In the genomic region with DNA sequence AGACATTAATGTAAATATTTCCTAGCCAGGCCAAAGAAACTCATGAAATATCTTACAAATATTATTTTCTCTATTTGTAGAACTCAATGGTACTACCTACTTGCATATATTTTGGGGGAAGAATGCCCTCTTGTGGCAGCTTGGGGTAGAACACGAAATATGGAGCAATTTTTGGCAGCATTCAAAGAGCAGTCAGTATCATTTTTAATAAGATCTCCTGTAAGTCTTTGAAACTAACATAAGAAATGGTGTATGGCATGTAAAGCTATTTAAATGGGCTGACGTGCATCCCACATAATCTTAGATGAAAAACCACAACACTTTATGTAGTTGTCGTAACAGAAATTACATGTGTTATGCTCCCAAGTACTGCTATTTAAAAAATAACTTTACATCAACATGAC, we compare ENCODE assay signal across 8 cellular contexts.
A peak's percentile ranks its signal among the peaks of the same experiment; 100 is the strongest.
DNase-seq lines count a peak whose midpoint lies in the region; ATAC-seq, FAIRE-seq and TF ChIP-seq lines count a peak whose summit lies in the region.

No MANE protein-coding gene starts in this region.

- H4K20me1 ChIP-seq in OCI-LY1 (ENCODE audit: insufficient read depth, low read length): no peaks in the 10 kb centered on the region

- peak; percentile 56 for ATAC-seq in HG03039 (IDR thresholded peaks at IDR 0.05; ENCODE audit: unreplicated experiment)

- H3K36me3 ChIP-seq in OCI-LY1 (ENCODE audit: insufficient read depth, low read length): no peaks in the 10 kb centered on the region
- H3K36me3 ChIP-seq in ovary: no peaks in the 10 kb centered on the region

- H3K27ac ChIP-seq in OCI-LY1 (ENCODE audit: low read depth, low read length, poor library complexity, severe bottlenecking) (no peak overlapping the region), ovary (no peak overlapping the region)

- DNase-seq in SIG-M5 treated with dmso at 0.1 percent for 504 hours (lab: John Stamatoyannopoulos, UW; ENCODE audit: unreplicated experiment): peak; percentile 64
- DNase-seq in SIG-M5 (lab: John Stamatoyannopoulos, UW): no peak
- peak; percentile 39 for DNase-seq in activated T-cell treated with anti-CD3 and anti-CD28 coated beads for 48 hours (ENCODE audit: low read depth)
- peak; percentile 65 for DNase-seq in fibroblast of gingiva (ENCODE audit: low read depth)
- DNase-seq in ovary: peak in 3 of 5 donors; percentile 26 to 59 (median 27)
- DNase-seq in urothelium cell line (ENCODE audit: low spot score): peak; percentile 43

- intact Hi-C loops in ovary (cut with DNase I): loop anchor here in 1 of 4 donors (10.0 kb wide), 1 partner anchor 424 kb away; no protein-coding TSS in a partner anchor

- 32 to 37% (median 34%) methylated on average over 3 of the region's 3 CpGs for WGBS in ovary, 3 donors

- no peak overlapping the region for H3K9ac ChIP-seq in OCI-LY1 (ENCODE audit: low read length)

- H3K4me2 ChIP-seq in OCI-LY1 (ENCODE audit: low read length): no peak overlapping the region

- H3F3A ChIP-seq in OCI-LY1 (ENCODE audit: insufficient read depth, low read length): no peaks in the 10 kb centered on the region

- H3K4me3 ChIP-seq in OCI-LY1 (ENCODE audit: low read depth, low read length, poor library complexity, severe bottlenecking) (no peak overlapping the region), ovary (no peak overlapping the region)

- no peak overlapping the region for H2AFZ ChIP-seq in OCI-LY1 (ENCODE audit: low read length)

- peaks cover 12% of the 10 kb centered on the region for H3K4me1 ChIP-seq in OCI-LY1 (ENCODE audit: insufficient read depth, low read length, severe bottlenecking)
- no peaks in the 10 kb centered on the region for H3K4me1 ChIP-seq in ovary (ENCODE audit: insufficient read depth)

- no peak for TF ChIP-seq EP300 in ovary (IDR thresholded peaks at IDR 0.05)

- no peak for FAIRE-seq in urothelium cell line (lab: Jason Lieb, UNC)

- H3K9me2 ChIP-seq in OCI-LY1 (ENCODE audit: low read depth, low read length): no peaks in the 10 kb centered on the region

- no peaks in the 10 kb centered on the region for H3K79me2 ChIP-seq in OCI-LY1 (ENCODE audit: insufficient read depth, low read length)

- TF ChIP-seq CTCF in OCI-LY1 (IDR thresholded peaks at IDR 0.05; ENCODE audit: low read length) (peak; percentile 86), ovary (IDR thresholded peaks at IDR 0.05) (peak; percentile 26 to 57 (median 49))

- no peaks in the 10 kb centered on the region for H3K9me3 ChIP-seq in OCI-LY1 (ENCODE audit: low read length)
- H3K9me3 ChIP-seq in ovary: no peaks in the 10 kb centered on the region

- TF ChIP-seq POLR2A in ovary (IDR thresholded peaks at IDR 0.05): no peak

- H3K27me3 ChIP-seq in OCI-LY1 (ENCODE audit: insufficient read depth, low read length) (no peaks in the 10 kb centered on the region), ovary (no peaks in the 10 kb centered on the region)
